In genomic region chr17:39244016-39244599, GRCh38 we compare ENCODE assay signal across 13 cellular contexts. TPM values are rescaled to one million over a fixed set of nuclear protein-coding genes. Genes with fewer than 3 reads are reported as not detected.
A peak's percentile ranks its signal among the peaks of the same experiment; 100 is the strongest.
DNase-seq lines count a peak whose midpoint lies in the region; ATAC-seq, FAIRE-seq and TF ChIP-seq lines count a peak whose summit lies in the region.
"Had no signal": no experiment of that assay in that cellular context is flagged by ENCODE, and none has a peak within 500 bp of the region (broad histone marks: within the 10 kb centered on the region; RNA-seq: fewer than 3 reads in every experiment).

No MANE protein-coding gene starts in this region.

- no peaks in the 10 kb centered on the region for H3K36me3 ChIP-seq in BLaER1 treated with 17β-estradiol and CSF1 and Interleukin-3, amounts not matched to agents 10 nM and 100 nM
- H3K36me3 ChIP-seq in breast epithelium = no peaks in the 10 kb centered on the region

- H3K4me3 Mint-ChIP-seq in memory B cell = peak overlapping the region; percentile 39
- H3K4me3 Mint-ChIP-seq: mesothelial cell of epicardium had no signal

- TF ChIP-seq POLR2A in GM12891 (IDR thresholded peaks at IDR 0.05; ENCODE audit: low read depth, low read length) = no peak
- TF ChIP-seq POLR2A in breast epithelium (IDR thresholded peaks at IDR 0.05) = no peak

- no peak overlapping the region for H3K27ac Mint-ChIP-seq in memory B cell
- H3K27ac Mint-ChIP-seq: mesothelial cell of epicardium had no signal

- peak overlapping the region; percentile 79 to 98 (median 96) for H3K4me2 ChIP-seq in BLaER1 treated with 17β-estradiol and CSF1 and Interleukin-3, amounts not matched to agents 10 nM and 100 nM
- H3K4me2 ChIP-seq: KMS-11 had no signal

- no peaks in the 10 kb centered on the region for H3K9me3 Mint-ChIP-seq in memory B cell
- H3K9me3 Mint-ChIP-seq: mesothelial cell of epicardium had no signal

- peak; percentile 33 for ATAC-seq in memory B cell (ENCODE audit: low read depth)
- no peak for ATAC-seq in HG03460 (IDR thresholded peaks at IDR 0.05; ENCODE audit: unreplicated experiment)

- TF ChIP-seq CTCF in breast epithelium (IDR thresholded peaks at IDR 0.05) = no peak

- no peak for DNase-seq in GM12891 (ENCODE audit: insufficient read length, low spot score)
- peak; percentile 43 for DNase-seq in SK-MEL-5 (ENCODE audit: low read depth, low spot score)
- no peak for DNase-seq in memory B cell (ENCODE audit: low spot score in 2 of 2)
- DNase-seq in midbrain (lab: John Stamatoyannopoulos, UW) = no peak
- no peak for DNase-seq in breast epithelium (ENCODE audit: low spot score in 2 of 2)
- DNase-seq in NCI-H187 (lab: John Stamatoyannopoulos, UW) = no peak
- DNase-seq: GOT3 had no signal

- peak overlapping the region; percentile 13 to 69 (median 56); a peak in 16 of 22 replicates for H3K9ac ChIP-seq in BLaER1 treated with 17β-estradiol and CSF1 and Interleukin-3, amounts not matched to agents 10 nM and 100 nM
- H3K9ac ChIP-seq: KMS-11 had no signal

- H3K27me3 Mint-ChIP-seq in memory B cell = peaks cover 5% of the 10 kb centered on the region

- H3K36me3 Mint-ChIP-seq in memory B cell = no peaks in the 10 kb centered on the region
- H3K36me3 Mint-ChIP-seq: mesothelial cell of epicardium had no signal

- H3K27ac ChIP-seq in BLaER1 treated with 17β-estradiol and CSF1 and Interleukin-3, amounts not matched to agents 10 nM and 100 nM = peak overlapping the region in 9 of 11 experiments; percentile 22 to 76 (median 66); a peak in 17 of 22 replicates
- peak overlapping the region in 1 of 2 donors; percentile 25 for H3K27ac ChIP-seq in breast epithelium
- H3K27ac ChIP-seq: KMS-11, psoas muscle had no signal

- in situ Hi-C loops in SK-MEL-5 (cut with HindIII; ENCODE audit: low pct_unique_long_range_greater_than_20kb, low sequenced_read_pairs) = no loop called here

- peak; percentile 74 for FAIRE-seq in GM12891 (lab: Jason Lieb, UNC)

- H3K27me3 ChIP-seq in BLaER1 treated with 17β-estradiol and CSF1 and Interleukin-3, amounts not matched to agents 10 nM and 100 nM = no peaks in the 10 kb centered on the region; a peak in 1 of 22 replicates
- H3K27me3 ChIP-seq in breast epithelium = no peaks in the 10 kb centered on the region

- peaks cover 16 to 60% (median 50%) of the 10 kb centered on the region in 10 experiments for H3K4me1 ChIP-seq in BLaER1 treated with 17β-estradiol and CSF1 and Interleukin-3, amounts not matched to agents 10 nM and 100 nM
- H3K4me1 ChIP-seq in breast epithelium = no peaks in the 10 kb centered on the region
- H3K4me1 ChIP-seq: Caco-2 had no signal

- no peaks in the 10 kb centered on the region for H3K9me3 ChIP-seq in BLaER1 treated with 17β-estradiol and CSF1 and Interleukin-3, amounts not matched to agents 10 nM and 100 nM (replicated peaks in 1 of 11)
- no peaks in the 10 kb centered on the region for H3K9me3 ChIP-seq in breast epithelium
- H3K9me3 ChIP-seq: Caco-2, psoas muscle had no signal

- peaks cover 0 to 7% (median 4%) of the 10 kb centered on the region in 11 experiments; a peak in 8 of 22 replicates for H4K20me1 ChIP-seq in BLaER1 treated with 17β-estradiol and CSF1 and Interleukin-3, amounts not matched to agents 10 nM and 100 nM

- intact Hi-C loops in breast epithelium (cut with DNase I; ENCODE audit: low total_unique reads) = no loop called here

- H3K4me3 ChIP-seq in BLaER1 treated with 17β-estradiol and CSF1 and Interleukin-3, amounts not matched to agents 10 nM and 100 nM = peak overlapping the region in 9 of 10 experiments; percentile 11 to 60 (median 43); a peak in 15 of 20 replicates
- no peak overlapping the region for H3K4me3 ChIP-seq in breast epithelium
- H3K4me3 ChIP-seq: psoas muscle had no signal

- peaks cover 22% of the 10 kb centered on the region for H3K4me1 Mint-ChIP-seq in memory B cell

TF ChIP-seq in GM12891, 5 proteins besides CTCF, POLR2A, EP300 and RAD21:
- TF ChIP-seq PAX5 (IDR thresholded peaks at IDR 0.05; ENCODE audit: insufficient read depth, low read length, severe bottlenecking) (no peak), POU2F2 (IDR thresholded peaks at IDR 0.05; ENCODE audit: low read depth, low read length) (no peak), SPI1 (IDR thresholded peaks at IDR 0.05; ENCODE audit: low read depth, low read length) (no peak), POLR2AphosphoS5 (IDR thresholded peaks at IDR 0.05; ENCODE audit: low read depth, low read length) (no peak), TAF1 (IDR thresholded peaks at IDR 0.05; ENCODE audit: low read depth, low read length) (no peak)

RNA-seq across cellular contexts. Expression of gene STAC2, which starts 18.4 kb away (rescaled TPM):
- polyA plus RNA-seq in GM12891 (2012; ENCODE audit: low read depth, missing spikeins) = not detected
- not detected in 2 replicates for total RNA-seq in SK-MEL-5 (2014; rRNA removed; shearing (Covaris generic))
- polyA plus RNA-seq in SK-MEL-5 (2015; cell fraction: cytosol; rRNA removed) = not detected in 2 replicates
- polyA plus RNA-seq in SK-MEL-5 (2015; cell fraction: nucleus; rRNA removed) = not detected in 2 replicates
- total RNA-seq in breast epithelium = 100 to 1,000 TPM in 1 of 3 donors, 10 to 100 TPM in 1, not detected in 1; 26.5 to 121 TPM

RNA-seq across cellular contexts. Expression of gene RPL19, which starts 44.0 kb away (rescaled TPM):
- 3,934 TPM for polyA plus RNA-seq in GM12891 (2012; ENCODE audit: low read depth, missing spikeins)
- total RNA-seq in SK-MEL-5 (2014; rRNA removed; shearing (Covaris generic)) = 4,194 and 4,277 TPM in 2 replicates
- polyA plus RNA-seq in SK-MEL-5 (2015; cell fraction: cytosol; rRNA removed) = 2,792 and 3,357 TPM in 2 replicates
- polyA plus RNA-seq in SK-MEL-5 (2015; cell fraction: nucleus; rRNA removed) = 592 and 621 TPM in 2 replicates
- total RNA-seq in breast epithelium = 1,000 to 10,000 TPM; 2,817 to 3,666 (median 3,432) TPM

RNA-seq across cellular contexts. Expression of gene CACNB1, which starts 46.6 kb away (rescaled TPM):
- polyA plus RNA-seq in GM12891 (2012; ENCODE audit: low read depth, missing spikeins) = 2.3 TPM
- total RNA-seq in SK-MEL-5 (2014; rRNA removed; shearing (Covaris generic)) = 0.72 and 0.74 TPM in 2 replicates
- polyA plus RNA-seq in SK-MEL-5 (2015; cell fraction: cytosol; rRNA removed) = 1.7 and 2.1 TPM in 2 replicates
- polyA plus RNA-seq in SK-MEL-5 (2015; cell fraction: nucleus; rRNA removed) = 16.1 and 18.6 TPM in 2 replicates
- 10 to 100 TPM; 12.8 to 21.2 (median 13.9) TPM for total RNA-seq in breast epithelium

Comparison
In these comparisons a context has a peak if more than half of its experiments do, and no peak if none do; other contexts are left out.
1. H3K4me3 ChIP-seq: peak in BLaER1 treated with 17β-estradiol and CSF1 and Interleukin-3, amounts not matched to agents 10 nM and 100 nM (9 of 10); none in breast epithelium (0 of 3).